ENCODE assay signal across 1 cellular context in genomic region chrX:130393451-130394074, GRCh38.
TF ChIP-seq lines count a peak whose summit lies in the region.

No MANE protein-coding gene starts in this region.

TF ChIP-seq in HepG2, 621 proteins besides CTCF, POLR2A, EP300 and RAD21:
- no peak for TF ChIP-seq RNF219 (CRISPR knock-in tag; IDR thresholded peaks at IDR 0.05)
- TF ChIP-seq TFE3 (CRISPR knock-in tag; IDR thresholded peaks at IDR 0.05): no peak
- TF ChIP-seq SMC3 (IDR thresholded peaks at IDR 0.05; ENCODE audit: low read length): peak; percentile 77
- peak; percentile 75 for TF ChIP-seq STAG1 (CRISPR knock-in tag; IDR thresholded peaks at IDR 0.05)
- no peak for TF ChIP-seq ISL2 (CRISPR knock-in tag; IDR thresholded peaks at IDR 0.05)
